16 cellular contexts compared by ENCODE assay signal in genomic region chr9:79769476-79770275, GRCh38.
"Had no signal": no experiment of that assay in that cellular context is flagged by ENCODE, and none has a peak within 500 bp of the region (broad histone marks: within the 10 kb centered on the region; RNA-seq: fewer than 3 reads in every experiment).

No MANE protein-coding gene starts in this region.

- H3K4me1 ChIP-seq: colonic mucosa, gastrocnemius medialis, parathyroid adenoma, uterus had no signal

- H3K27me3 ChIP-seq: colonic mucosa, gastrocnemius medialis, sigmoid colon, thyroid gland, uterus had no signal

- H3K79me2 ChIP-seq: parathyroid adenoma had no signal

- H3K27ac Mint-ChIP-seq: activated naive CD8-positive, alpha-beta T cell treated with anti-CD3 and anti-CD28 coated beads, Interleukin-2, amount 10 ng/mL, durations not matched to agents 7 days and 5 days; activated T-helper 1 cell treated with anti-CD3 and anti-CD28 coated beads, Interleukin-12 subunit alpha, Interleukin-12 subunit beta, Interleukin-2, Interleukin-4 antibody, amounts not matched to agents 30 ng/mL and 10 ng/mL and 1 ng/mL, durations not matched to agents 14 hours and 24 hours and 36 hours; stimulated activated naive B cell treated with anti-CD40 and anti-IgM and Interleukin-4, amounts not matched to agents 10 μg/mL and 1 μg/mL and 100 μg/mL, for 72 hours had no signal

- H3K27ac ChIP-seq: colonic mucosa, gastrocnemius medialis, heart right ventricle, parathyroid adenoma, sigmoid colon, thyroid gland, uterus had no signal

- H3K36me3 Mint-ChIP-seq: activated naive CD8-positive, alpha-beta T cell treated with anti-CD3 and anti-CD28 coated beads, Interleukin-2, amount 10 ng/mL, durations not matched to agents 7 days and 5 days; stimulated activated naive B cell treated with anti-CD40 and anti-IgM and Interleukin-4, amounts not matched to agents 10 μg/mL and 1 μg/mL and 100 μg/mL, for 72 hours had no signal

- H3K4me3 Mint-ChIP-seq: activated naive CD8-positive, alpha-beta T cell treated with anti-CD3 and anti-CD28 coated beads, Interleukin-2, amount 10 ng/mL, durations not matched to agents 7 days and 5 days; activated T-helper 1 cell treated with anti-CD3 and anti-CD28 coated beads, Interleukin-12 subunit alpha, Interleukin-12 subunit beta, Interleukin-2, Interleukin-4 antibody, amounts not matched to agents 30 ng/mL and 10 ng/mL and 1 ng/mL, durations not matched to agents 14 hours and 24 hours and 36 hours; stimulated activated naive B cell treated with anti-CD40 and anti-IgM and Interleukin-4, amounts not matched to agents 10 μg/mL and 1 μg/mL and 100 μg/mL, for 72 hours had no signal

- H3K9ac ChIP-seq: parathyroid adenoma had no signal

- DNase-seq: activated CD4-positive, CD25-positive, alpha-beta regulatory T cell; activated naive CD8-positive, alpha-beta T cell treated with anti-CD3 and anti-CD28 coated beads, Interleukin-2, amount 10 ng/mL, durations not matched to agents 7 days and 5 days; anterior cingulate cortex; colonic mucosa; gastrocnemius medialis; heart right ventricle; midbrain; sigmoid colon; stimulated activated CD4-positive, alpha-beta T cell treated with anti-CD3 and anti-CD28 coated beads, Interleukin-12 subunit alpha, Interleukin-12 subunit beta, amount 100 ng/mL, for 4 hours; stimulated activated naive B cell treated with anti-CD40 and anti-IgM and Interleukin-4, amounts not matched to agents 10 μg/mL and 1 μg/mL and 100 μg/mL, for 72 hours; SW 1271; thyroid gland; uterus had no signal

- H3K9me3 Mint-ChIP-seq: activated naive CD8-positive, alpha-beta T cell treated with anti-CD3 and anti-CD28 coated beads, Interleukin-2, amount 10 ng/mL, durations not matched to agents 7 days and 5 days; activated T-helper 1 cell treated with anti-CD3 and anti-CD28 coated beads, Interleukin-12 subunit alpha, Interleukin-12 subunit beta, Interleukin-2, Interleukin-4 antibody, amounts not matched to agents 30 ng/mL and 10 ng/mL and 1 ng/mL, durations not matched to agents 14 hours and 24 hours and 36 hours; stimulated activated naive B cell treated with anti-CD40 and anti-IgM and Interleukin-4, amounts not matched to agents 10 μg/mL and 1 μg/mL and 100 μg/mL, for 72 hours had no signal

- H3K36me3 ChIP-seq: colonic mucosa, gastrocnemius medialis, heart right ventricle, sigmoid colon, thyroid gland, uterus had no signal

- H2AFZ ChIP-seq: parathyroid adenoma had no signal

- H3K4me1 Mint-ChIP-seq: activated naive CD8-positive, alpha-beta T cell treated with anti-CD3 and anti-CD28 coated beads, Interleukin-2, amount 10 ng/mL, durations not matched to agents 7 days and 5 days had no signal

- H3K4me3 ChIP-seq: colonic mucosa, gastrocnemius medialis, heart right ventricle, lung, sigmoid colon, thyroid gland, uterus had no signal

- H3K9me3 ChIP-seq: colonic mucosa, gastrocnemius medialis, heart right ventricle, sigmoid colon, thyroid gland, uterus had no signal

- ATAC-seq: gastrocnemius medialis; heart right ventricle; stimulated activated naive B cell treated with anti-CD40 and anti-IgM and Interleukin-4, amounts not matched to agents 10 μg/mL and 1 μg/mL and 100 μg/mL, for 72 hours had no signal
